8 cellular contexts compared by ENCODE assay signal in genomic region chr15:74995182-74995778, GRCh38. TPM values are rescaled to one million over a fixed set of nuclear protein-coding genes. Genes with fewer than 3 reads are reported as not detected.
DNase-seq lines count a peak whose midpoint lies in the region; ATAC-seq and TF ChIP-seq lines count a peak whose summit lies in the region.

SCAMP5 (plus strand) TSS chr15:74995563; CDS start chr15:75011840, 16,277 bp downstream.

- no peak within 1 kb of the TSS for H3K18ac ChIP-seq in IMR-90 (ENCODE audit: low read depth, low read length)

- H3K4me1 ChIP-seq in IMR-90 (ENCODE audit: control insufficient read depth, insufficient read depth, low read length) = no peaks in the 10 kb centered on the region
- peaks cover 29% of the 10 kb centered on the region for H3K4me1 ChIP-seq in OCI-LY7 (ENCODE audit: insufficient read depth, low read length, poor library complexity, severe bottlenecking)

- no peak within 1 kb of the TSS for H3K27ac ChIP-seq in IMR-90 (ENCODE audit: insufficient read depth, low read length)
- no peak within 1 kb of the TSS for H3K27ac ChIP-seq in OCI-LY7 (ENCODE audit: low read depth, low read length, poor library complexity, severe bottlenecking)

- no peak within 1 kb of the TSS for H2BK120ac ChIP-seq in IMR-90 (ENCODE audit: low read depth, low read length)

- peaks cover 9% of the 10 kb centered on the region for H3K4me1 Mint-ChIP-seq in mesothelial cell of epicardium

- POLR2A ChIA-PET in IMR-90 (lab: Charles Lee; ENCODE audit: unreplicated experiment) (no interaction called here), OCI-LY7 (lab: Charles Lee) (interaction anchor here (0.9 to 1.7 kb wide), 2 partner anchors 12 to 13 kb away, joined by 6 to 10 read pairs; no protein-coding TSS in a partner anchor)

- H2AFZ ChIP-seq in IMR-90 (replicated peaks; ENCODE audit: low read length, poor library complexity) = peak within 1 kb of the TSS; percentile 93
- H2AFZ ChIP-seq in OCI-LY7 (ENCODE audit: low read length) = peak within 1 kb of the TSS; percentile 40; the same call in 1 of the 2 replicates

- H3K4ac ChIP-seq in IMR-90 (ENCODE audit: low read depth, low read length) = no peak within 1 kb of the TSS

- no peak for TF ChIP-seq RAD21 in IMR-90 (IDR thresholded peaks at IDR 0.05; ENCODE audit: low read length)

- dilution Hi-C loops in IMR-90 (cut with HindIII; ENCODE audit: low sequenced_read_pairs, unreplicated experiment) = no loop called here

- H3K56ac ChIP-seq in IMR-90 (ENCODE audit: extremely low read depth, insufficient read depth, low read length) = no peak within 1 kb of the TSS

- no peak for TF ChIP-seq POLR2A in IMR-90 (IDR thresholded peaks at IDR 0.05; ENCODE audit: low read depth, low read length)

- H3K27me3 Mint-ChIP-seq in mesothelial cell of epicardium (ENCODE audit: low read depth) = peaks cover 37% of the 10 kb centered on the region

- no peaks in the 10 kb centered on the region for H3K9me2 ChIP-seq in OCI-LY7 (ENCODE audit: insufficient read depth, low read length)

- CTCF ChIA-PET in IMR-90 (lab: Yijun Ruan, JAX) = interaction anchor here (1.0 to 1.1 kb wide), 2 partner anchors 38 to 206 kb away, joined by 3 read pairs; partner anchors contain the start of genes C15orf39 and RPP25
- CTCF ChIA-PET in OCI-LY7 (lab: Charles Lee; ENCODE audit: unreplicated experiment) = no interaction called here

- WGBS in IMR-90 (ENCODE audit: extremely low coverage in 2 of 2, insufficient read length in 1 of 2), 2 experiments = 1% methylated on average over 31 of the region's 58 CpGs; no CpG with 5 or more reads in 1 of the 2 experiments

- H2BK15ac ChIP-seq in IMR-90 (ENCODE audit: low read depth, low read length) = no peak within 1 kb of the TSS

- no peak within 1 kb of the TSS for H4K91ac ChIP-seq in IMR-90 (ENCODE audit: insufficient read depth, low read depth, low read length)

- no peaks in the 10 kb centered on the region; the same call in 1 of the 2 replicates for H4K20me1 ChIP-seq in IMR-90 (ENCODE audit: insufficient read depth, low read length)
- no peaks in the 10 kb centered on the region for H4K20me1 ChIP-seq in OCI-LY7 (ENCODE audit: insufficient read depth, low read length)

- in situ Hi-C loops in IMR-90 (cut with MboI; ENCODE audit: low sequenced_read_pairs) = no loop called here

- no peaks in the 10 kb centered on the region for H3K36me3 ChIP-seq in IMR-90 (ENCODE audit: control insufficient read depth, insufficient read depth, low read length)
- no peaks in the 10 kb centered on the region for H3K36me3 ChIP-seq in OCI-LY7 (ENCODE audit: insufficient read depth, low read length)

- peaks cover 26% of the 10 kb centered on the region for H3K27me3 ChIP-seq in IMR-90 (ENCODE audit: control insufficient read depth, insufficient read depth, low read length)

- peak within 1 kb of the TSS; percentile 72 for H3K4me3 ChIP-seq in IMR-90 (ENCODE audit: insufficient read depth, low read depth, low read length)
- H3K4me3 ChIP-seq in OCI-LY7 (ENCODE audit: low read depth, low read length, poor library complexity, severe bottlenecking) = peak within 1 kb of the TSS; percentile 79
- H3K4me3 ChIP-seq in epithelial cell of esophagus (ENCODE audit: low read length) = peak within 1 kb of the TSS; percentile 60

- no peak within 1 kb of the TSS for H4K5ac ChIP-seq in IMR-90 (ENCODE audit: low read depth, low read length)

- H3K9me3 ChIP-seq in IMR-90 (ENCODE audit: control insufficient read depth, insufficient read depth, low read length) (peaks cover 4% of the 10 kb centered on the region; the same call in 1 of the 2 replicates), OCI-LY7 (ENCODE audit: low read length) (no peaks in the 10 kb centered on the region)

- no peak within 1 kb of the TSS for H2BK5ac ChIP-seq in IMR-90 (ENCODE audit: low read depth, low read length, poor library complexity, severe bottlenecking)

- H2AK5ac ChIP-seq in IMR-90 (ENCODE audit: low read depth, low read length) = no peak within 1 kb of the TSS

- H4K8ac ChIP-seq in IMR-90 (ENCODE audit: low read depth in 2 of 2, low read length in 2 of 2) = 0 out of 4 replicates have a peak within 1 kb of the TSS, but pooled peaks of 1 of the 2 experiments have one; percentile 39

- no peaks in the 10 kb centered on the region; the same call in 1 of the 2 replicates for H3K79me2 ChIP-seq in OCI-LY7 (ENCODE audit: insufficient read depth, low read depth, low read length)

- H2AK9ac ChIP-seq in IMR-90 (replicated peaks; ENCODE audit: low read depth, low read length, poor library complexity) = no peak within 1 kb of the TSS

- DNase-seq in AG09319 (ENCODE audit: extremely low read depth, low read depth) (peak; percentile 74), GM19240 (ENCODE audit: insufficient read length, low spot score) (peak; percentile 96), IMR-90 (peak; percentile 93), OCI-LY7 (ENCODE audit: low spot score) (peak; percentile 98), activated T-cell treated with anti-CD3 and anti-CD28 coated beads for 4 hours (peak; percentile 82), epithelial cell of esophagus (ENCODE audit: low read depth) (peak; percentile 94), mesothelial cell of epicardium (ENCODE audit: low spot score in 2 of 2, unreplicated experiment in 2 of 2) (peak; percentile 97)
- peak; percentile 79 for DNase-seq in stimulated activated CD8-positive, alpha-beta memory T cell treated with anti-CD3 and anti-CD28 coated beads, Interleukin-15, amount 100 ng/mL, for 1 hour (ENCODE audit: low read depth)

- H3K9me3 Mint-ChIP-seq in mesothelial cell of epicardium = peaks cover 7% of the 10 kb centered on the region

- peak; percentile 100 for ATAC-seq in IMR-90 (ENCODE audit: low read depth)

- H3K9ac ChIP-seq in IMR-90 (ENCODE audit: low read depth, low read length) = peak within 1 kb of the TSS; percentile 57

- H3K23ac ChIP-seq in IMR-90 (ENCODE audit: low read depth, low read length) = no peak within 1 kb of the TSS

- no TSS peak for BruUV-seq in IMR-90 (replicated peaks; lab: Mats Ljungman, UMichigan)
- no TSS peak for BruUV-seq in OCI-LY7 (replicated peaks; lab: Mats Ljungman, UMichigan)

- H3K4me2 ChIP-seq in IMR-90 (ENCODE audit: low read depth, low read length) (peak within 1 kb of the TSS; percentile 88), OCI-LY7 (ENCODE audit: low read length) (peak within 1 kb of the TSS; percentile 91)

- intact Hi-C loops in IMR-90 (cut with micrococcal nuclease) (no loop called here), OCI-LY7 (cut with micrococcal nuclease; ENCODE audit: unreplicated experiment) (no loop called here)

- peaks cover 8% of the 10 kb centered on the region for H3K36me3 Mint-ChIP-seq in mesothelial cell of epicardium

- H3K14ac ChIP-seq in IMR-90 (replicated peaks; ENCODE audit: low read depth, low read length) = no peak within 1 kb of the TSS

- no peaks in the 10 kb centered on the region for H3K9me1 ChIP-seq in IMR-90 (ENCODE audit: insufficient read depth, low read length)

- no peaks in the 10 kb centered on the region for H3K79me1 ChIP-seq in IMR-90 (ENCODE audit: low read depth in 1 of 2, low read length in 2 of 2)

- no peak for TF ChIP-seq CTCF in AG09319 (IDR thresholded peaks at IDR 0.05; ENCODE audit: low read depth, low read length)
- no peak for TF ChIP-seq CTCF in IMR-90 (conservative IDR thresholded peaks at IDR 0.05; ENCODE audit: low read depth, low read length)
- TF ChIP-seq CTCF in OCI-LY7 (conservative IDR thresholded peaks at IDR 0.05; ENCODE audit: low read length) = no peak
- no peak for TF ChIP-seq CTCF in epithelial cell of esophagus (IDR thresholded peaks at IDR 0.05; ENCODE audit: insufficient read depth, low read depth, low read length, missing control alignments)
- no peak for TF ChIP-seq CTCF in mesothelial cell of epicardium (IDR thresholded peaks at IDR 0.05; ENCODE audit: unreplicated experiment)

- H3K4me3 Mint-ChIP-seq in mesothelial cell of epicardium = peak within 1 kb of the TSS; percentile 75

- H2BK20ac ChIP-seq in IMR-90 (ENCODE audit: low read depth, low read length) = no peak within 1 kb of the TSS

- H3K27ac Mint-ChIP-seq in mesothelial cell of epicardium = no peak within 1 kb of the TSS

TF ChIP-seq in IMR-90, 13 proteins besides CTCF, POLR2A, EP300 and RAD21:
- TF ChIP-seq MAZ (IDR thresholded peaks at IDR 0.05; ENCODE audit: borderline replicate concordance, low read depth, low read length) = peak; percentile 43; the same call in 1 of the 2 replicates
- TF ChIP-seq RCOR1 (IDR thresholded peaks at IDR 0.05; ENCODE audit: insufficient replicate concordance, low read length) = peak; percentile 58
- TF ChIP-seq NFE2L2 (IDR thresholded peaks at IDR 0.05; ENCODE audit: low read depth, low read length) = no peak

RNA-seq across cellular contexts. Expression of gene SCAMP5, which starts in this region (rescaled TPM):
- total RNA-seq in IMR-90 (2012; rRNA removed) (0.36 and 0.56 TPM in 2 replicates), OCI-LY7 (2022) (43.7 and 51.6 TPM in 2 replicates), mesothelial cell of epicardium (23.5 to 30.5 TPM (median 28.4 TPM) in 3 replicates)
- 1.6 and 1.7 TPM in 2 replicates for polyA plus RNA-seq in IMR-90 (2012; rRNA removed)
- polyA plus RNA-seq in IMR-90 (2012; cell fraction: cytosol; rRNA removed) = 0.64 and 1.7 TPM in 2 replicates
- polyA plus RNA-seq in IMR-90 (2012; cell fraction: nucleus; rRNA removed; ENCODE audit: low replicate concordance) = 5.1 and 5.5 TPM in 2 replicates
- 18.6 and 29.4 TPM in 2 replicates for total RNA-seq in OCI-LY7 (2014; rRNA removed; shearing (Covaris generic))

Comparison
In these comparisons a context has a peak if more than half of its experiments do, and no peak if none do; other contexts are left out.
1. RNA of gene SCAMP5 (total RNA-seq): 18.6 to 51.6 TPM in OCI-LY7 and 23.5 to 30.5 TPM in mesothelial cell of epicardium; 0.36 to 0.56 TPM in IMR-90; every median in the first group is over 10 times any median in the second.
2. Peak in every context shown above with its lines, with median percentiles within 50 percentile points of each other: DNase-seq and H3K4me3 ChIP-seq.